Comparison of ENCODE assay signal across 29 cellular contexts in genomic region chr2:168782271-168782670, GRCh38. TPM values are rescaled to one million over a fixed set of nuclear protein-coding genes. Genes with fewer than 3 reads are reported as not detected.
DNase-seq lines count a peak whose midpoint lies in the region; ATAC-seq, FAIRE-seq and TF ChIP-seq lines count a peak whose summit lies in the region.
"Had no signal": no experiment of that assay in that cellular context is flagged by ENCODE, and none has a peak within 500 bp of the region (broad histone marks: within the 10 kb centered on the region; RNA-seq: fewer than 3 reads in every experiment).

No MANE protein-coding gene starts in this region.

- TF ChIP-seq RAD21 in H1 (IDR thresholded peaks at IDR 0.05 in 1 of 2, conservative IDR thresholded peaks at IDR 0.05 in 1 of 2; ENCODE audit: low read depth in 2 of 2, low read length in 2 of 2), result no peak

- no peaks in the 10 kb centered on the region for H3K9me3 Mint-ChIP-seq in activated CD4-positive, alpha-beta T cell treated with anti-CD3 and anti-CD28 coated beads for 36 hours (ENCODE audit: low read depth)
- no peaks in the 10 kb centered on the region for H3K9me3 Mint-ChIP-seq in stimulated activated effector memory CD8-positive, alpha-beta T cell treated with anti-CD3 and anti-CD28 coated beads, Interleukin-12 subunit alpha, Interleukin-12 subunit beta, amount 100 ng/mL, for 72 hours
- H3K9me3 Mint-ChIP-seq: CD8-positive, alpha-beta memory T cell had no signal

- no peaks in the 10 kb centered on the region for H3K4me1 Mint-ChIP-seq in activated CD4-positive, alpha-beta T cell treated with anti-CD3 and anti-CD28 coated beads for 36 hours
- peaks cover 5% of the 10 kb centered on the region for H3K4me1 Mint-ChIP-seq in stimulated activated effector memory CD8-positive, alpha-beta T cell treated with anti-CD3 and anti-CD28 coated beads, Interleukin-12 subunit alpha, Interleukin-12 subunit beta, amount 100 ng/mL, for 72 hours
- H3K4me1 Mint-ChIP-seq: CD14-positive monocyte; CD4-positive, alpha-beta memory T cell; CD4-positive, CD25-positive, alpha-beta regulatory T cell had no signal

- peaks cover 0 to 17% (median 4%) of the 10 kb centered on the region in 4 experiments; a peak in 6 of 7 replicates for H3K4me1 ChIP-seq in H1 (replicated peaks in 1 of 4; ENCODE audit: control insufficient read depth in 3 of 4, insufficient read depth in 4 of 4, low read length in 3 of 4)
- H3K4me1 ChIP-seq: BE2C, BLaER1 had no signal

- H3K4me2 ChIP-seq in H1 (ENCODE audit: insufficient read depth in 1 of 2, low read depth in 2 of 2, low read length in 2 of 2), result no peak overlapping the region
- H3K4me2 ChIP-seq: BLaER1 had no signal

- no peak overlapping the region for H2BK5ac ChIP-seq in H1 (ENCODE audit: low read depth, low read length)

- no peak overlapping the region for H3K23ac ChIP-seq in H1 (ENCODE audit: insufficient read length)

- intact Hi-C loops in activated CD4-positive, alpha-beta T cell treated with anti-CD3 and anti-CD28 coated beads for 36 hours (cut with DNase I, micrococcal nuclease), result no loop called here

- no peak for DNase-seq in activated CD4-positive, alpha-beta T cell treated with anti-CD3 and anti-CD28 coated beads for 36 hours
- no peak for DNase-seq in activated CD4-positive, alpha-beta T cell treated with anti-CD3 and anti-CD28 coated beads for 1 hour
- DNase-seq in H1 (ENCODE audit: low read depth in 1 of 2, low spot score in 2 of 2), result no peak
- no peak for DNase-seq in stimulated activated effector memory CD8-positive, alpha-beta T cell treated with anti-CD3 and anti-CD28 coated beads, Interleukin-12 subunit alpha, Interleukin-12 subunit beta, amount 100 ng/mL, for 72 hours (ENCODE audit: low spot score in 2 of 2)
- no peak for DNase-seq in NCI-H1417 treated with DMSO at 0.1 percent for 48 hours (lab: John Stamatoyannopoulos, UW)
- DNase-seq: ACHN; BE2C; C1 segment of cervical spinal cord; CD4-positive, alpha-beta memory T cell; CD4-positive, CD25-positive, alpha-beta regulatory T cell; CD8-positive, alpha-beta memory T cell; COR-L47; DMS 273 treated with DMSO at 0.1 percent for 48 hours; DMS153; DMS53; DMS79; DND-41; EL; GDM1 had no signal

- no peak overlapping the region for H3K9ac ChIP-seq in H1 (replicated peaks in 1 of 4; ENCODE audit: extremely low read depth in 1 of 4, low read depth in 3 of 4, low read length in 3 of 4)
- H3K9ac ChIP-seq: BLaER1 had no signal

- CTCF ChIA-PET in activated CD4-positive, alpha-beta T cell treated with anti-CD3 and anti-CD28 coated beads for 36 hours (lab: Charles Lee), result interaction anchor here (0.6 kb wide), 1 partner anchor 401 kb away, joined by 3 read pairs; no protein-coding TSS in a partner anchor
- CTCF ChIA-PET in H1 (lab: Charles Lee; ENCODE audit: partially characterized antibody), result interaction anchor here (0.6 to 1.2 kb wide), 2 partner anchors 9 to 326 kb away, joined by 3 to 7 read pairs; no protein-coding TSS in a partner anchor

- H3K79me1 ChIP-seq in H1 (ENCODE audit: low read depth, low read length), result no peaks in the 10 kb centered on the region

- H4K8ac ChIP-seq in H1 (ENCODE audit: extremely low read depth, insufficient read depth, low read length), result no peak overlapping the region

- H3K9me3 ChIP-seq in H1 (ENCODE audit: insufficient read depth in 2 of 2, low read depth in 1 of 2, low read length in 1 of 2), result no peaks in the 10 kb centered on the region
- H3K9me3 ChIP-seq: BE2C, BLaER1 had no signal

- no peaks in the 10 kb centered on the region for H3K36me3 ChIP-seq in H1 (ENCODE audit: control insufficient read depth in 2 of 4, insufficient read depth in 4 of 4, low read length in 3 of 4)
- H3K36me3 ChIP-seq: BE2C, BLaER1 had no signal

- POLR2A ChIA-PET in activated CD4-positive, alpha-beta T cell treated with anti-CD3 and anti-CD28 coated beads for 36 hours (lab: Charles Lee), result no interaction called here
- POLR2A ChIA-PET in H1 (lab: Charles Lee; ENCODE audit: partially characterized antibody), result no interaction called here

- no peaks in the 10 kb centered on the region for H3K27me3 Mint-ChIP-seq in activated CD4-positive, alpha-beta T cell treated with anti-CD3 and anti-CD28 coated beads for 36 hours
- H3K27me3 Mint-ChIP-seq: CD4-positive, alpha-beta memory T cell; CD4-positive, CD25-positive, alpha-beta regulatory T cell; CD8-positive, alpha-beta memory T cell had no signal

- no peak overlapping the region for H4K5ac ChIP-seq in H1 (ENCODE audit: insufficient read length, low read depth, low read length)

- H2BK15ac ChIP-seq in H1 (ENCODE audit: low read length), result 0 out of 2 replicates have a peak overlapping the region, but pooled peaks have one; percentile 26

- no peaks in the 10 kb centered on the region for H3K79me2 ChIP-seq in H1 (ENCODE audit: control insufficient read depth in 1 of 2, insufficient read depth in 2 of 2, low read length in 2 of 2)

- no peak overlapping the region for H3K56ac ChIP-seq in H1 (replicated peaks; ENCODE audit: insufficient read length, low read depth, low read length)

- no peak overlapping the region for H2AFZ ChIP-seq in H1 (ENCODE audit: low read length)

- no peak for TF ChIP-seq POLR2A in H1 (IDR thresholded peaks at IDR 0.05; ENCODE audit: control extremely low read depth in 1 of 2, low read depth in 2 of 2, low read length in 2 of 2)

- no peaks in the 10 kb centered on the region for H4K20me1 ChIP-seq in H1 (replicated peaks in 1 of 2; ENCODE audit: control insufficient read depth in 1 of 2, insufficient read depth in 2 of 2, low read length in 2 of 2)
- H4K20me1 ChIP-seq: BLaER1 had no signal

- H3K4me3 ChIP-seq in H1 (ENCODE audit: extremely low read depth in 1 of 4, insufficient read depth in 2 of 4, low read depth in 3 of 4, low read length in 4 of 4), result no peak overlapping the region
- H3K4me3 ChIP-seq: BLaER1 had no signal

- H3K23me2 ChIP-seq in H1 (ENCODE audit: low read depth, low read length), result no peaks in the 10 kb centered on the region

- H4K91ac ChIP-seq in H1 (replicated peaks; ENCODE audit: insufficient read length, low read length), result no peak overlapping the region

- H2AK5ac ChIP-seq in H1 (ENCODE audit: low read depth, low read length), result no peak overlapping the region

- no peak for TF ChIP-seq CTCF in H1 (IDR thresholded peaks at IDR 0.05; ENCODE audit: control extremely low read depth in 1 of 3, insufficient read depth in 1 of 3, low read depth in 1 of 3, low read length in 3 of 3)

- TF ChIP-seq EP300 in H1 (IDR thresholded peaks at IDR 0.05; ENCODE audit: borderline replicate concordance in 1 of 2, low read depth in 2 of 2, low read length in 2 of 2), result no peak

- FAIRE-seq in H1 (lab: Jason Lieb, UNC), result no peak
- FAIRE-seq: GM12891, GM19239 had no signal

- H3K27ac Mint-ChIP-seq in activated CD4-positive, alpha-beta T cell treated with anti-CD3 and anti-CD28 coated beads for 36 hours, result no peak overlapping the region
- no peak overlapping the region for H3K27ac Mint-ChIP-seq in stimulated activated effector memory CD8-positive, alpha-beta T cell treated with anti-CD3 and anti-CD28 coated beads, Interleukin-12 subunit alpha, Interleukin-12 subunit beta, amount 100 ng/mL, for 72 hours
- H3K27ac Mint-ChIP-seq: CD14-positive monocyte; CD4-positive, alpha-beta memory T cell; CD4-positive, CD25-positive, alpha-beta regulatory T cell; CD8-positive, alpha-beta memory T cell had no signal

- H3K27me3 ChIP-seq in H1 (replicated peaks in 1 of 4; ENCODE audit: control insufficient read depth in 3 of 4, extremely low read depth in 1 of 4, insufficient read depth in 3 of 4, low read length in 3 of 4), result peaks cover 0 to 2% (median 0%) of the 10 kb centered on the region in 4 experiments; a peak in 1 of 7 replicates
- H3K27me3 ChIP-seq: BE2C, BLaER1 had no signal

- 90% methylated on average over 4 of the region's 4 CpGs; no CpG with 5 or more reads in 1 of the 2 experiments for WGBS in H1 (ENCODE audit: extremely low coverage in 1 of 2, insufficient coverage in 1 of 2, insufficient read length in 1 of 2, insufficient replicate concordance in 2 of 2, low coverage in 1 of 2, low lambda C conversion rate in 2 of 2, missing lambda C conversion rate in 1 of 2), 2 experiments

- peak; percentile 26 for ATAC-seq in activated CD4-positive, alpha-beta T cell treated with anti-CD3 and anti-CD28 coated beads for 36 hours
- peak; percentile 66 for ATAC-seq in stimulated activated effector memory CD8-positive, alpha-beta T cell treated with anti-CD3 and anti-CD28 coated beads, Interleukin-12 subunit alpha, Interleukin-12 subunit beta, amount 100 ng/mL, for 72 hours
- ATAC-seq in HG03565 (IDR thresholded peaks at IDR 0.05; ENCODE audit: unreplicated experiment) (no peak), HG02938 (IDR thresholded peaks at IDR 0.05; ENCODE audit: unreplicated experiment) (no peak)

- H3K18ac ChIP-seq in H1 (ENCODE audit: extremely low read depth, low read length), result no peak overlapping the region

- H2BK120ac ChIP-seq in H1 (replicated peaks; ENCODE audit: low read depth, low read length), result peak overlapping the region; percentile 76

- no peaks in the 10 kb centered on the region for H3K36me3 Mint-ChIP-seq in activated CD4-positive, alpha-beta T cell treated with anti-CD3 and anti-CD28 coated beads for 36 hours (ENCODE audit: low read depth)
- H3K36me3 Mint-ChIP-seq in stimulated activated effector memory CD8-positive, alpha-beta T cell treated with anti-CD3 and anti-CD28 coated beads, Interleukin-12 subunit alpha, Interleukin-12 subunit beta, amount 100 ng/mL, for 72 hours, result no peaks in the 10 kb centered on the region
- H3K36me3 Mint-ChIP-seq: CD14-positive monocyte; CD4-positive, alpha-beta memory T cell; CD4-positive, CD25-positive, alpha-beta regulatory T cell; CD8-positive, alpha-beta memory T cell had no signal

- H3K27ac ChIP-seq in H1 (ENCODE audit: low read depth, low read length), result no peak overlapping the region
- H3K27ac ChIP-seq: 22Rv1, BLaER1 had no signal

- H2BK12ac ChIP-seq in H1 (ENCODE audit: low read depth, low read length), result no peak overlapping the region

- H2BK20ac ChIP-seq in H1 (ENCODE audit: low read length), result 0 out of 2 replicates have a peak overlapping the region, but pooled peaks have one; percentile 23

- no peak overlapping the region for H3K4me3 Mint-ChIP-seq in activated CD4-positive, alpha-beta T cell treated with anti-CD3 and anti-CD28 coated beads for 36 hours
- H3K4me3 Mint-ChIP-seq in stimulated activated effector memory CD8-positive, alpha-beta T cell treated with anti-CD3 and anti-CD28 coated beads, Interleukin-12 subunit alpha, Interleukin-12 subunit beta, amount 100 ng/mL, for 72 hours, result no peak overlapping the region
- H3K4me3 Mint-ChIP-seq: CD14-positive monocyte; CD4-positive, alpha-beta memory T cell; CD4-positive, CD25-positive, alpha-beta regulatory T cell had no signal

- H3K4ac ChIP-seq in H1 (replicated peaks; ENCODE audit: insufficient read length, low read depth, low read length), result no peak overlapping the region

- no peak overlapping the region for H3K14ac ChIP-seq in H1 (ENCODE audit: insufficient read length)

RNA-seq across cellular contexts. Expression of gene NOSTRIN, which starts 20.2 kb away (rescaled TPM):
- total RNA-seq in activated CD4-positive, alpha-beta T cell treated with anti-CD3 and anti-CD28 coated beads for 36 hours, result not detected
- not detected in 2 replicates for total RNA-seq in H1 (2021; fragmentation: NEBNext Ultra II Directional; extraction: Animal tissue kit (Norgen Biotek cat#: 25700))
- polyA plus RNA-seq in H1 (2011; rRNA removed), result not detected in 2 replicates
- polyA plus RNA-seq in H1 (2011; cell fraction: cytosol; rRNA removed), result not detected
- polyA plus RNA-seq in H1 (2011; cell fraction: nucleus; rRNA removed), result not detected
- 0.88 to 2.0 TPM (median 1.3 TPM) in 4 replicates for polyA plus RNA-seq in H1 (2012, experiment 1 of 2)
- polyA plus RNA-seq in H1 (2012, experiment 2 of 2), result not detected
- not detected for polyA plus RNA-seq in H1 (2013, experiment 1 of 2)
- not detected for polyA plus RNA-seq in H1 (2013, experiment 2 of 2)
- polyA minus RNA-seq in H1 (2011; rRNA and poly(A)+ RNA removed), result not detected in 2 replicates
- polyA minus RNA-seq in H1 (2011; cell fraction: cytosol; rRNA and poly(A)+ RNA removed), result not detected
- polyA minus RNA-seq in H1 (2011; cell fraction: nucleus; rRNA and poly(A)+ RNA removed), result not detected
- total RNA-seq: A673; CD4-positive, alpha-beta memory T cell; CD4-positive, CD25-positive, alpha-beta regulatory T cell; CD8-positive, alpha-beta memory T cell; Daoy; G401 had no signal
- polyA plus RNA-seq: CD14-positive monocyte; CD4-positive, alpha-beta memory T cell; CD4-positive, CD25-positive, alpha-beta regulatory T cell; CD8-positive, alpha-beta memory T cell had no signal

Comparison
In these comparisons a context has a peak if more than half of its experiments do, and no peak if none do; other contexts are left out.
1. ATAC-seq: peak in activated CD4-positive, alpha-beta T cell treated with anti-CD3 and anti-CD28 coated beads for 36 hours (single experiment) and stimulated activated effector memory CD8-positive, alpha-beta T cell treated with anti-CD3 and anti-CD28 coated beads, Interleukin-12 subunit alpha, Interleukin-12 subunit beta, amount 100 ng/mL, for 72 hours (single experiment); none in HG03565 (single experiment) and HG02938 (single experiment).